In the genomic region with DNA sequence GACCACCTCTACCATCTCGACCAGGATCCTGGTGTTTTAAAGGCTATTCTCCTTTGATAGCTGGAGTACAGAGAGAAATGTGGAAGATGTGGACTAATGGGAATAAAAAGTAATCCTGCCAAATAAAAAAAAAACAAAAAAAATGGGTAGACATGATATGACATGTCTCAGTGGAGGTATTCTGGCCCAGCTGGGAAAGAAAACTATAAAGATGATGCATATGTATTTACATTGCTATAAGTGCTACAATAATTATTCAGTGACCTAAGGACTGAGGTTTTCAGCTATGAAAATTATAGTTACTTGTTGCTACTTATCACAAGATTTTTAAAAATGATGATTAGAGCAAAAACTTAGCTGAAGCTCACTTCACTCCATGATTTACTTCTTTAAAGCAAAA, we compare ENCODE assay signal across 21 cellular contexts.
DNase-seq lines count a peak whose midpoint lies in the region; ATAC-seq and TF ChIP-seq lines count a peak whose summit lies in the region.
"Had no signal": no experiment of that assay in that cellular context is flagged by ENCODE, and none has a peak within 500 bp of the region (broad histone marks: within the 10 kb centered on the region; RNA-seq: fewer than 3 reads in every experiment).

No MANE protein-coding gene starts in this region.

- BruUV-seq in mammary epithelial cell (replicated peaks; lab: Mats Ljungman, UMichigan): no TSS peak

- H2AFZ ChIP-seq in mammary epithelial cell (ENCODE audit: low read depth, low read length): peak overlapping the region; percentile 40
- H2AFZ ChIP-seq: GM23248 had no signal

- no peak overlapping the region for H3K4me2 ChIP-seq in mammary epithelial cell (ENCODE audit: insufficient read depth, low read depth, low read length)
- H3K4me2 ChIP-seq: BLaER1 had no signal

- H3K27ac ChIP-seq in mammary epithelial cell (ENCODE audit: insufficient read depth, low read depth, low read length): no peak overlapping the region
- H3K27ac ChIP-seq in breast epithelium: no peak overlapping the region
- no peak overlapping the region for H3K27ac ChIP-seq in RWPE2 (ENCODE audit: poor library complexity, severe bottlenecking)
- peak overlapping the region; percentile 3 for H3K27ac ChIP-seq in epithelial cell of prostate
- H3K27ac ChIP-seq: 22Rv1, BLaER1, C4-2B, GM23248 had no signal

- CTCF ChIA-PET in mammary epithelial cell (lab: Charles Lee; ENCODE audit: low non-redundant PET): no interaction called here

- H3K9ac ChIP-seq in mammary epithelial cell (ENCODE audit: insufficient read depth, low read length): no peak overlapping the region
- H3K9ac ChIP-seq: BLaER1, GM23248 had no signal

- no peak for TF ChIP-seq CTCF in mammary epithelial cell (conservative IDR thresholded peaks at IDR 0.05 in 1 of 2, IDR thresholded peaks at IDR 0.05 in 1 of 2; ENCODE audit: extremely low read depth in 1 of 2, insufficient read depth in 1 of 2, low read depth in 1 of 2, low read length in 2 of 2)
- TF ChIP-seq CTCF in breast epithelium (IDR thresholded peaks at IDR 0.05): no peak
- TF ChIP-seq CTCF in RWPE2 (IDR thresholded peaks at IDR 0.05; ENCODE audit: poor library complexity, severe bottlenecking): no peak

- in situ Hi-C loops in mammary epithelial cell (cut with MboI; ENCODE audit: low sequenced_read_pairs in 2 of 2): no loop called here

- H3K4me3 ChIP-seq in mammary epithelial cell (replicated peaks in 1 of 3; ENCODE audit: insufficient read depth in 1 of 3, low read depth in 2 of 3, low read length in 3 of 3) (no peak overlapping the region), breast epithelium (no peak overlapping the region), RWPE2 (ENCODE audit: severe bottlenecking) (no peak overlapping the region)
- H3K4me3 ChIP-seq: BLaER1, GM12878, GM23248 had no signal

- no peaks in the 10 kb centered on the region for H3K79me2 ChIP-seq in mammary epithelial cell (ENCODE audit: insufficient read depth, low read length)

- dilution Hi-C loops in mammary epithelial cell (cut with HindIII; ENCODE audit: low sequenced_read_pairs): no loop called here

- H3K27me3 ChIP-seq in mammary epithelial cell (ENCODE audit: insufficient read depth, low read length) (no peaks in the 10 kb centered on the region), breast epithelium (no peaks in the 10 kb centered on the region), RWPE2 (ENCODE audit: insufficient read depth, poor library complexity, severe bottlenecking) (no peaks in the 10 kb centered on the region)
- H3K27me3 ChIP-seq: BLaER1 had no signal

- no peaks in the 10 kb centered on the region for H4K20me1 ChIP-seq in mammary epithelial cell (ENCODE audit: insufficient read depth, low read length)
- H4K20me1 ChIP-seq: BLaER1 had no signal

- 0 out of 3 replicates have a peak, but pooled peaks have one; percentile 64 for ATAC-seq in RWPE2 (ENCODE audit: low read depth)
- ATAC-seq: CD8-positive, alpha-beta T cell; GM12878; HCT116 had no signal

- TF ChIP-seq POLR2A in breast epithelium (IDR thresholded peaks at IDR 0.05): no peak

- H3K36me3 ChIP-seq in mammary epithelial cell (ENCODE audit: insufficient read depth, low read length) (no peaks in the 10 kb centered on the region), breast epithelium (no peaks in the 10 kb centered on the region), RWPE2 (ENCODE audit: low read depth) (no peaks in the 10 kb centered on the region)
- H3K36me3 ChIP-seq: BLaER1 had no signal

- DNase-seq in mammary epithelial cell: no peak
- no peak for DNase-seq in breast epithelium (ENCODE audit: low spot score in 2 of 2)
- no peak for DNase-seq in RWPE2 (ENCODE audit: low spot score)
- no peak for DNase-seq in epithelial cell of prostate (ENCODE audit: low read depth, low spot score)
- DNase-seq in NOMO-1 (lab: John Stamatoyannopoulos, UW; ENCODE audit: unreplicated experiment in 2 of 2): no peak
- no peak for DNase-seq in DMS79 treated with DMSO at 0.1 percent for 48 hours (lab: John Stamatoyannopoulos, UW)
- no peak for DNase-seq in SHP77 treated with DMSO at 0.1 percent for 48 hours (lab: John Stamatoyannopoulos, UW)
- DNase-seq: Caco-2; CD4-positive, CD25-positive, alpha-beta regulatory T cell; CD8-positive, alpha-beta T cell; DMS153; EL; GDM1; GM23248; H9; HFFc6 had no signal

- WGBS in mammary epithelial cell (ENCODE audit: low coverage, missing lambda C conversion rate): 23% methylated on average over 1 of the region's 1 CpG

- H3K4me1 ChIP-seq in mammary epithelial cell (ENCODE audit: insufficient read depth, low read length) (peaks cover 16% of the 10 kb centered on the region), breast epithelium (no peaks in the 10 kb centered on the region), RWPE2 (ENCODE audit: insufficient read depth, poor library complexity, severe bottlenecking) (peaks cover 6% of the 10 kb centered on the region)
- H3K4me1 ChIP-seq: BLaER1, Caco-2 had no signal

- intact Hi-C loops in mammary epithelial cell (cut with micrococcal nuclease): no loop called here
- intact Hi-C loops in breast epithelium (cut with DNase I; ENCODE audit: low total_unique reads): no loop called here

- no peaks in the 10 kb centered on the region for H3K9me3 ChIP-seq in mammary epithelial cell (replicated peaks; ENCODE audit: insufficient read depth, low read length)
- no peaks in the 10 kb centered on the region for H3K9me3 ChIP-seq in breast epithelium
- H3K9me3 ChIP-seq in RWPE2 (ENCODE audit: severe bottlenecking): no peaks in the 10 kb centered on the region
- H3K9me3 ChIP-seq: BLaER1, Caco-2 had no signal
